ENCODE assay signal across 23 cellular contexts in genomic region chr17:31778538-31778937, GRCh38.
"Had no signal": no experiment of that assay in that cellular context is flagged by ENCODE, and none has a peak within 500 bp of the region (broad histone marks: within the 10 kb centered on the region; RNA-seq: fewer than 3 reads in every experiment).

No MANE protein-coding gene starts in this region.

- H3K27ac ChIP-seq: adrenal gland, body of pancreas, colonic mucosa, foreskin keratinocyte, neutrophil, skin epidermis, tibial nerve, uterus had no signal

- H3K4me3 ChIP-seq: adrenal gland, body of pancreas, colonic mucosa, skin epidermis, tibial nerve, uterus had no signal

- H3K4me1 ChIP-seq: adrenal gland, body of pancreas, colonic mucosa, foreskin keratinocyte, tibial nerve, uterus had no signal

- H3K36me3 ChIP-seq: adrenal gland, colonic mucosa, neutrophil, tibial nerve, uterus had no signal

- DNase-seq: activated B cell treated with CpG ODN at 0.5 μM for 24 hours; activated CD4-positive, alpha-beta T cell treated with anti-CD3 and anti-CD28 coated beads for 48 hours; activated CD8-positive, alpha-beta memory T cell treated with anti-CD3 and anti-CD28 coated beads, Interleukin-2, amount 50 U/mL, for 4 hours; activated CD8-positive, alpha-beta T cell treated with anti-CD3 and anti-CD28 coated beads, Interleukin-2, amount 10 ng/mL, durations not matched to agents 7 days and 5 days; activated effector memory CD4-positive, alpha-beta T cell treated with anti-CD3 and anti-CD28 coated beads, Interleukin-2, amount 50 U/mL, for 16 hours; activated T-cell treated with anti-CD3 and anti-CD28 coated beads, Interleukin-2, amount 50 U/mL, for 48 hours; adrenal gland; body of pancreas; central memory CD4-positive, alpha-beta T cell; colonic mucosa; effector CD4-positive, alpha-beta T cell; foreskin keratinocyte; head of caudate nucleus; natural killer cell; posterior cingulate gyrus; stimulated activated CD4-positive, alpha-beta T cell treated with anti-CD3 and anti-CD28 coated beads, Interleukin-15, amount 100 ng/mL, for 24 hours; stimulated activated CD4-positive, alpha-beta T cell treated with anti-CD3 and anti-CD28 coated beads, Interleukin-4, amount 100 ng/mL, for 1 hour; stimulated activated naive B cell treated with anti-CD40 and anti-IgM and Interleukin-4, amounts not matched to agents 10 μg/mL and 1 μg/mL and 100 μg/mL, for 72 hours; T-helper 2 cell; uterus had no signal

- H3K9me3 ChIP-seq: adrenal gland, body of pancreas, colonic mucosa, neutrophil, uterus had no signal

- H3K27me3 ChIP-seq: adrenal gland, body of pancreas, colonic mucosa, foreskin keratinocyte, neutrophil, tibial nerve, uterus had no signal
